Comparison of ENCODE assay signal across 11 cellular contexts in the genomic region with DNA sequence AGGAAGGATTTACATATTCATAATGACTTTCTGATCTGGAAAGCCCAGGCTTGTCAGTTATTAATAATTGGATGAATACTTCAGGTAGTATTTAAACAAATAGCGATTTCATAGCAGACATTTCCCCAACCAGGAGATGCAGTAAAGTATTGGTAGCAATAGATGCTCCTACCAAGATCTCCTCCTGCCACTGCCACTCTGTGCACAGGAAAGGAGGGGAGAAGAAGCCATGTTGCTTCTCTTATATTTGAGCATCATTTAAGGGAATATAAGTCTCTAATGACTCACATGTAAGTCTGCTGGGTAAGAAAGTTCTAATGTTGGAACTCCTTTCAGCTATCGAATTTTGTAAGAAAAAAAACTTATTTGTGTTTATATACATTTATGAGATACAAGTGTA. TPM values are rescaled to one million over a fixed set of nuclear protein-coding genes. Genes with fewer than 3 reads are reported as not detected.
DNase-seq lines count a peak whose midpoint lies in the region; ATAC-seq, FAIRE-seq and TF ChIP-seq lines count a peak whose summit lies in the region.
"Had no signal": no experiment of that assay in that cellular context is flagged by ENCODE, and none has a peak within 500 bp of the region (broad histone marks: within the 10 kb centered on the region; RNA-seq: fewer than 3 reads in every experiment).

No MANE protein-coding gene starts in this region.

- H3K4me3 ChIP-seq in kidney (ENCODE audit: low read length in 2 of 2): peak overlapping the region; percentile 57 to 82
- peak overlapping the region; percentile 78 for H3K4me3 ChIP-seq in thoracic aorta

- H3K4me3 Mint-ChIP-seq in activated CD4-positive, alpha-beta T cell treated with anti-CD3 and anti-CD28 coated beads, Interleukin-2, amount 10 ng/mL, durations not matched to agents 7 days and 5 days: peak overlapping the region; percentile 99
- peak overlapping the region; percentile 96 for H3K4me3 Mint-ChIP-seq in activated T-helper 2 cell treated with anti-CD3 and anti-CD28 coated beads, Interferon-gamma antibody, Interleukin-2, Interleukin-4, amounts not matched to agents 10 μg/mL and 5 μg/mL and 100 μg/mL, durations not matched to agents 14 hours and 24 hours and 36 hours (ENCODE audit: low read depth)

- intact Hi-C loops in activated T-helper 2 cell treated with anti-CD3 and anti-CD28 coated beads, Interferon-gamma antibody, Interleukin-2, Interleukin-4, amounts not matched to agents 10 μg/mL and 5 μg/mL and 100 μg/mL, durations not matched to agents 14 hours and 24 hours and 36 hours (cut with micrococcal nuclease): loop anchor here (1.0 to 10.0 kb wide), 8 partner anchors 40 to 1874 kb away; partner anchors contain the start of genes ETV3 and PYHIN1
- intact Hi-C loops in kidney (cut with DNase I): no loop called here

- POLR2A ChIA-PET in activated CD4-positive, alpha-beta T cell treated with anti-CD3 and anti-CD28 coated beads, Interleukin-2, amount 10 ng/mL, durations not matched to agents 7 days and 5 days (lab: Charles Lee): interaction anchor here (0.6 to 3.0 kb wide), 2 partner anchors 15 to 67 kb away, joined by 6 to 35 read pairs; partner anchors contain the start of gene AIM2

- no peaks in the 10 kb centered on the region for H3K9me3 ChIP-seq in kidney (ENCODE audit: control insufficient read depth in 1 of 2, low read length in 2 of 2)
- no peaks in the 10 kb centered on the region for H3K9me3 ChIP-seq in thoracic aorta
- H3K9me3 ChIP-seq: BE2C had no signal

- H3K27me3 Mint-ChIP-seq in activated CD4-positive, alpha-beta T cell treated with anti-CD3 and anti-CD28 coated beads, Interleukin-2, amount 10 ng/mL, durations not matched to agents 7 days and 5 days: no peaks in the 10 kb centered on the region
- H3K27me3 Mint-ChIP-seq in activated T-helper 2 cell treated with anti-CD3 and anti-CD28 coated beads, Interferon-gamma antibody, Interleukin-2, Interleukin-4, amounts not matched to agents 10 μg/mL and 5 μg/mL and 100 μg/mL, durations not matched to agents 14 hours and 24 hours and 36 hours (ENCODE audit: low read depth): no peaks in the 10 kb centered on the region

- H3K27me3 ChIP-seq in thoracic aorta (replicated peaks; ENCODE audit: insufficient read depth): no peaks in the 10 kb centered on the region
- H3K27me3 ChIP-seq: BE2C had no signal

- DNase-seq in activated CD4-positive, alpha-beta T cell treated with anti-CD3 and anti-CD28 coated beads, Interleukin-2, amount 10 ng/mL, durations not matched to agents 7 days and 5 days: peak; percentile 15
- DNase-seq in activated CD4-positive, alpha-beta T cell treated with anti-CD3 and anti-CD28 coated beads for 1 hour: no peak
- DNase-seq in activated T-helper 2 cell treated with anti-CD3 and anti-CD28 coated beads, Interferon-gamma antibody, Interleukin-2, Interleukin-4, amounts not matched to agents 10 μg/mL and 5 μg/mL and 100 μg/mL, durations not matched to agents 14 hours and 24 hours and 36 hours (ENCODE audit: low spot score): no peak
- DNase-seq in kidney (no peak), thoracic aorta (ENCODE audit: low spot score) (no peak), COLO668 (lab: John Stamatoyannopoulos, UW; ENCODE audit: unreplicated experiment) (no peak), NK-92 (lab: John Stamatoyannopoulos, UW; ENCODE audit: unreplicated experiment) (no peak), Ammon's horn (ENCODE audit: low spot score) (no peak)
- DNase-seq: BE2C, NCI-H748 treated with DMSO at 0.1 percent for 48 hours had no signal

- H3K4me1 ChIP-seq in kidney (ENCODE audit: control insufficient read depth in 1 of 2, insufficient read depth in 1 of 2, low read depth in 1 of 2, low read length in 2 of 2) (peaks cover 0 to 2% of the 10 kb centered on the region in 2 donors), thoracic aorta (ENCODE audit: control insufficient read depth in 1 of 2, low read depth in 2 of 2) (peaks cover 7 to 26% of the 10 kb centered on the region in 2 donors)
- H3K4me1 ChIP-seq: BE2C had no signal

- H3K36me3 ChIP-seq in kidney (ENCODE audit: control insufficient read depth in 1 of 2, insufficient read depth in 2 of 2, low read length in 2 of 2): no peaks in the 10 kb centered on the region
- no peaks in the 10 kb centered on the region for H3K36me3 ChIP-seq in thoracic aorta
- H3K36me3 ChIP-seq: BE2C had no signal

- CTCF ChIA-PET in activated CD4-positive, alpha-beta T cell treated with anti-CD3 and anti-CD28 coated beads, Interleukin-2, amount 10 ng/mL, durations not matched to agents 7 days and 5 days (lab: Charles Lee): interaction anchor here (1.4 to 2.0 kb wide), 2 partner anchors 11 to 63 kb away, joined by 5 to 8 read pairs; no protein-coding TSS in a partner anchor

- H3K27ac ChIP-seq in kidney (ENCODE audit: low read depth in 2 of 2, low read length in 2 of 2) (peak overlapping the region; percentile 40 to 82), thoracic aorta (peak overlapping the region; percentile 68 to 80)

- FAIRE-seq in kidney (lab: Jason Lieb, UNC): no peak

- no peak for ATAC-seq in thoracic aorta (ENCODE audit: insufficient number of reproducible peaks, low FRiP score, low read depth)
- ATAC-seq: HCT116 had no signal

- peak overlapping the region in 1 of 2 donors; percentile 84 for H3K9ac ChIP-seq in kidney (ENCODE audit: low read length in 2 of 2)

- no peaks in the 10 kb centered on the region for H3K9me3 Mint-ChIP-seq in activated CD4-positive, alpha-beta T cell treated with anti-CD3 and anti-CD28 coated beads, Interleukin-2, amount 10 ng/mL, durations not matched to agents 7 days and 5 days
- no peaks in the 10 kb centered on the region for H3K9me3 Mint-ChIP-seq in activated T-helper 2 cell treated with anti-CD3 and anti-CD28 coated beads, Interferon-gamma antibody, Interleukin-2, Interleukin-4, amounts not matched to agents 10 μg/mL and 5 μg/mL and 100 μg/mL, durations not matched to agents 14 hours and 24 hours and 36 hours

- TF ChIP-seq CTCF in kidney (IDR thresholded peaks at IDR 0.05; ENCODE audit: borderline replicate concordance, extremely low read depth, insufficient read depth) (no peak), thoracic aorta (IDR thresholded peaks at IDR 0.05) (no peak)

- peaks cover 49% of the 10 kb centered on the region for H3K4me1 Mint-ChIP-seq in activated CD4-positive, alpha-beta T cell treated with anti-CD3 and anti-CD28 coated beads, Interleukin-2, amount 10 ng/mL, durations not matched to agents 7 days and 5 days
- peaks cover 57% of the 10 kb centered on the region for H3K4me1 Mint-ChIP-seq in activated T-helper 2 cell treated with anti-CD3 and anti-CD28 coated beads, Interferon-gamma antibody, Interleukin-2, Interleukin-4, amounts not matched to agents 10 μg/mL and 5 μg/mL and 100 μg/mL, durations not matched to agents 14 hours and 24 hours and 36 hours (ENCODE audit: low read depth)

- H3K27ac Mint-ChIP-seq in activated CD4-positive, alpha-beta T cell treated with anti-CD3 and anti-CD28 coated beads, Interleukin-2, amount 10 ng/mL, durations not matched to agents 7 days and 5 days: peak overlapping the region; percentile 100
- H3K27ac Mint-ChIP-seq in activated T-helper 2 cell treated with anti-CD3 and anti-CD28 coated beads, Interferon-gamma antibody, Interleukin-2, Interleukin-4, amounts not matched to agents 10 μg/mL and 5 μg/mL and 100 μg/mL, durations not matched to agents 14 hours and 24 hours and 36 hours: peak overlapping the region; percentile 99

- H3K36me3 Mint-ChIP-seq in activated CD4-positive, alpha-beta T cell treated with anti-CD3 and anti-CD28 coated beads, Interleukin-2, amount 10 ng/mL, durations not matched to agents 7 days and 5 days (ENCODE audit: low read depth): peaks cover 44% of the 10 kb centered on the region
- peaks cover 79% of the 10 kb centered on the region for H3K36me3 Mint-ChIP-seq in activated T-helper 2 cell treated with anti-CD3 and anti-CD28 coated beads, Interferon-gamma antibody, Interleukin-2, Interleukin-4, amounts not matched to agents 10 μg/mL and 5 μg/mL and 100 μg/mL, durations not matched to agents 14 hours and 24 hours and 36 hours (ENCODE audit: low read depth)

RNA-seq across cellular contexts. Expression of gene IFI16, which starts 0.4 kb away (rescaled TPM):
- total RNA-seq in activated CD4-positive, alpha-beta T cell treated with anti-CD3 and anti-CD28 coated beads, Interleukin-2, amount 10 ng/mL, durations not matched to agents 7 days and 5 days: 100 to 1,000 TPM; 300 to 342 TPM
- total RNA-seq in activated T-helper 2 cell treated with anti-CD3 and anti-CD28 coated beads, Interferon-gamma antibody, Interleukin-2, Interleukin-4, amounts not matched to agents 10 μg/mL and 5 μg/mL and 100 μg/mL, durations not matched to agents 14 hours and 24 hours and 36 hours: 108 and 113 TPM in 2 replicates
- total RNA-seq in kidney (91.8 TPM), thoracic aorta (100 to 1,000 TPM in 1 of 2 donors, 10 to 100 TPM in 1; 65.4 to 182 TPM)
- polyA plus RNA-seq in kidney (ENCODE audit: insufficient read depth, low read depth, low replicate concordance): 30.0 TPM
